Comparison of ENCODE assay signal across 1 cellular context in genomic region chr20:668638-669037, GRCh38.
TF ChIP-seq lines count a peak whose summit lies in the region.

No MANE protein-coding gene starts in this region.

TF ChIP-seq in K562, 482 proteins besides CTCF, POLR2A, EP300 and RAD21 (continued from another document):
- TF ChIP-seq ZNF561 (CRISPR knock-in tag; conservative IDR thresholded peaks at IDR 0.05) (no peak), SREBF2 (CRISPR knock-in tag; IDR thresholded peaks at IDR 0.05) (no peak), FOXP1 (CRISPR knock-in tag; IDR thresholded peaks at IDR 0.05) (no peak), ZNF143 (CRISPR knock-in tag; IDR thresholded peaks at IDR 0.05) (no peak), EP400 (IDR thresholded peaks at IDR 0.05) (no peak), RBM15 (IDR thresholded peaks at IDR 0.05; ENCODE audit: insufficient read depth, low read length) (no peak), BCOR (IDR thresholded peaks at IDR 0.05) (no peak), ZNF316 (IDR thresholded peaks at IDR 0.05) (no peak), RBM25 (IDR thresholded peaks at IDR 0.05; ENCODE audit: low read depth, low read length, severe bottlenecking) (no peak), ARID2 (IDR thresholded peaks at IDR 0.05) (no peak), SIX5 (IDR thresholded peaks at IDR 0.05; ENCODE audit: borderline replicate concordance in 1 of 2, insufficient read depth in 1 of 2, low read depth in 1 of 2, low read length in 2 of 2) (no peak), RBFOX2 (IDR thresholded peaks at IDR 0.05; ENCODE audit: low read depth, low read length) (no peak), RCOR1 (IDR thresholded peaks at IDR 0.05; ENCODE audit: borderline replicate concordance in 1 of 2, low read depth in 2 of 2, low read length in 2 of 2) (no peak), MITF (IDR thresholded peaks at IDR 0.05) (no peak), ZC3H4 (CRISPR knock-in tag; IDR thresholded peaks at IDR 0.05; ENCODE audit: borderline replicate concordance) (no peak)
